ENCODE assay signal across 24 cellular contexts in the genomic region with DNA sequence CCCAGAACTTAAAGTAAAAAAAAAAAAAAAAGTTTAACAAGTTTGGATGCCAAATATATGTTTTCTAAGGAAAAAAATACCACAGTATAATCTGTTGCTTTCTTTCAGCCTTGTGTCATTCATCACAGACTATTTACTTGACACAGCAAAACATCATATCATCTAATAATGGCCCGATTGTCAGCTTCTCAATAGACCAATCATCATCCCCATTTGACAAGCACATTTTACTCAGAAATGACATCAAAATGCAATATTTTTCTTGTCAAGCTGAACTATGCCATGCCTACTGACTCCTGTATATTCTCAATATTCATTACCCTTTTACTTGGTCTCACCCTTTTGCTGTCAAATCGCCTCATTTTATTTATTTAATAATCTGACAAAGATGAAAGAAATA.
"Had no signal": no experiment of that assay in that cellular context is flagged by ENCODE, and none has a peak within 500 bp of the region (broad histone marks: within the 10 kb centered on the region; RNA-seq: fewer than 3 reads in every experiment).

No MANE protein-coding gene starts in this region.

- H3K9me3 ChIP-seq: stomach, suprapubic skin, testis, thoracic aorta, thyroid gland, tibial artery, transverse colon, upper lobe of left lung, upper lobe of right lung, uterus, vagina had no signal

- H3K36me3 ChIP-seq: stomach, suprapubic skin, thoracic aorta, thyroid gland, tibial artery, tibial nerve, transverse colon, upper lobe of left lung, upper lobe of right lung, uterus, vagina had no signal

- DNase-seq: stimulated activated CD4-positive, alpha-beta T cell treated with anti-CD3 and anti-CD28 coated beads, Interleukin-2, amount 100 ng/mL, for 48 hours; stimulated activated CD4-positive, alpha-beta T cell treated with anti-CD3 and anti-CD28 coated beads, Interleukin-4, amount 100 ng/mL, for 1 hour; stimulated activated CD4-positive, alpha-beta T cell treated with anti-CD3 and anti-CD28 coated beads, Interleukin-4, amount 100 ng/mL, for 24 hours; stimulated activated CD4-positive, alpha-beta T cell treated with anti-CD3 and anti-CD28 coated beads, Interleukin-4, amount 100 ng/mL, for 4 hours; stimulated activated CD8-positive, alpha-beta memory T cell treated with anti-CD3 and anti-CD28 coated beads, Interleukin-4, amount 100 ng/mL, for 48 hours; stimulated activated naive B cell treated with anti-CD40 and anti-IgM and Interleukin-4, amounts not matched to agents 10 μg/mL and 1 μg/mL and 100 μg/mL, for 72 hours; stimulated activated naive CD4-positive, alpha-beta T cell; stimulated activated naive CD4-positive, alpha-beta T cell treated with Interleukin-2 at 50 U/mL for 16 hours; stimulated activated naive CD8-positive, alpha-beta T cell treated with anti-CD3 and anti-CD28 coated beads, Interleukin-15, amount 100 ng/mL, for 72 hours; stimulated activated naive CD8-positive, alpha-beta T cell treated with anti-CD3 and anti-CD28 coated beads, Interleukin-15, Interleukin-2, amounts not matched to agents 100 U/mL and 50 U/mL, for 24 hours; stomach; substantia nigra; testis; thyroid gland; tibial artery; transverse colon; trophoblast cell; upper lobe of left lung; upper lobe of right lung; uterus had no signal

- H3K4me3 ChIP-seq: stomach, suprapubic skin, testis, thoracic aorta, thyroid gland, tibial artery, tibial nerve, transverse colon, upper lobe of left lung, upper lobe of right lung, uterus, vagina had no signal

- H3K27me3 ChIP-seq: stomach, suprapubic skin, testis, thyroid gland, tibial artery, tibial nerve, transverse colon, upper lobe of left lung, upper lobe of right lung, uterus, vagina had no signal

- H3K27ac ChIP-seq: stomach, suprapubic skin, testis, thoracic aorta, thyroid gland, tibial artery, tibial nerve, transverse colon, upper lobe of left lung, upper lobe of right lung, uterus, vagina had no signal
